Comparison of ENCODE assay signal across 9 cellular contexts in the genomic region with DNA sequence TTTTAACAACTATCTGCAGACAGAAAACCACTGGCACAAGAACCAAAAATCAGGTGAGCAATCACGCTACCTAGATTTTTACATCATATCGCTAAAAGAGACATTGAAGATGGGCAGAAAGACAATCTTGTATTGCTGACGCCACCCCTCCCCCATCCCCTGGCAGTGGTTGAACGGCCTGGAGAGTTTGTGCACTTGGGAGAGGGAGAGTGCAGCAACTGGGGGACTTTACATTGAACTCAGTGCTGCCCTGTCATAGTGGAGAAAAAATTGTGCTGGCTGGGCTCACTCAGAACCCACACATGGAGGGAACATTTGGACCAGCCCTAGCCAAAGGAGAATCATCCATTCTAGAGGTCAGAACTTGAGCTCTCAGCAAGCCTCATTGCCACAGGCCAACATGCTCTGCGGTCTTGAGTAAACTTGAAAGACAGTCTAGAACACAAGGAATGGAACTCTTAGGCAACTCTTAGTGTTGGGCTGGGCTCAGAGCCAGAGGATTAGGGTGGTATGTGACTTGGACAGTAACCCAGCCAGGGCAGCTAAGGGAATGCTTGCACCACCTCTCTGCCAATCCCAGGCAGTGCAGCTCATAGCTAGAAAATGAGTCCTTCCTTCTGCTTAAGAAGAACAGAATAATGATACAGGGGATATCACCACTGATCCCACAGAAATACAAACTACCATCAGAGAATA.
DNase-seq lines count a peak whose midpoint lies in the region; ATAC-seq and TF ChIP-seq lines count a peak whose summit lies in the region.
"Had no signal": no experiment of that assay in that cellular context is flagged by ENCODE, and none has a peak within 500 bp of the region (broad histone marks: within the 10 kb centered on the region; RNA-seq: fewer than 3 reads in every experiment).

No MANE protein-coding gene starts in this region.

- no peak for TF ChIP-seq POLR2A in erythroblast (IDR thresholded peaks at IDR 0.05; ENCODE audit: low read length)

- POLR2A ChIA-PET in BJ (lab: Charles Lee) = interaction anchor here (0.5 kb wide), 1 partner anchor 197 kb away, joined by 3 read pairs; no protein-coding TSS in a partner anchor

- ATAC-seq in HG02623 (IDR thresholded peaks at IDR 0.05; ENCODE audit: unreplicated experiment) = no peak

- DNase-seq in BJ (ENCODE audit: low read depth) (peak; percentile 30), NCI-H460 (ENCODE audit: extremely low read depth, low read depth) (peak; percentile 72), erythroblast (lab: John Stamatoyannopoulos, UW) (peak; percentile 21 to 59), mucosa of gallbladder (ENCODE audit: low spot score) (peak; percentile 14), NCI-H1105 (lab: John Stamatoyannopoulos, UW) (no peak), NCI-H1930 (lab: John Stamatoyannopoulos, UW) (no peak), NCI-H187 treated with DMSO at 0.1 percent for 48 hours (lab: John Stamatoyannopoulos, UW) (no peak)
- DNase-seq: activated CD8-positive, alpha-beta memory T cell treated with anti-CD3 and anti-CD28 coated beads, Interleukin-2, amount 50 U/mL, for 48 hours had no signal

- no peaks in the 10 kb centered on the region for H3K36me3 ChIP-seq in BJ (ENCODE audit: control insufficient read depth, insufficient read depth, low read length)

- TF ChIP-seq CTCF in BJ (IDR thresholded peaks at IDR 0.05; ENCODE audit: insufficient read depth, low read depth, low read length) = peak; percentile 51

- H3K4me3 ChIP-seq in BJ (ENCODE audit: low read depth, low read length) = no peak overlapping the region

- no peaks in the 10 kb centered on the region for H3K27me3 ChIP-seq in BJ (ENCODE audit: control insufficient read depth, insufficient read depth, low read length)

- CTCF ChIA-PET in BJ (lab: Yijun Ruan, JAX) = interaction anchor here (1.1 to 1.5 kb wide), 2 partner anchors 8 to 217 kb away, joined by 3 to 5 read pairs; no protein-coding TSS in a partner anchor

Comparison
In these comparisons a context has a peak if more than half of its experiments do, and no peak if none do; other contexts are left out.
1. DNase-seq: peak in BJ (single experiment), NCI-H460 (single experiment), erythroblast (2 of 2) and mucosa of gallbladder (single experiment); none in NCI-H1105 (single experiment), NCI-H1930 (0 of 2) and NCI-H187 treated with DMSO at 0.1 percent for 48 hours (single experiment).